ENCODE assay signal across 20 cellular contexts in genomic region chr16:3143598-3144330, GRCh38. TPM values are rescaled to one million over a fixed set of nuclear protein-coding genes. Genes with fewer than 3 reads are reported as not detected.
DNase-seq lines count a peak whose midpoint lies in the region; ATAC-seq, FAIRE-seq and TF ChIP-seq lines count a peak whose summit lies in the region.
"Had no signal": no experiment of that assay in that cellular context is flagged by ENCODE, and none has a peak within 500 bp of the region (broad histone marks: within the 10 kb centered on the region; RNA-seq: fewer than 3 reads in every experiment).

No MANE protein-coding gene starts in this region.

- CTCF ChIA-PET in K562 (lab: Yijun Ruan, JAX; ENCODE audit: low intra/inter-chr PET ratio), result no interaction called here

- H4K20me1 ChIP-seq in K562 (replicated peaks; ENCODE audit: control insufficient read depth, insufficient read depth, low read length), result no peaks in the 10 kb centered on the region; the same call in 1 of the 2 replicates

- H2AFZ ChIP-seq in K562 (ENCODE audit: low read depth, low read length) (no peak overlapping the region), parathyroid adenoma (peak overlapping the region; percentile 72)

- no peak overlapping the region for H3K4me3 ChIP-seq in K562
- no peak overlapping the region for H3K4me3 ChIP-seq in right atrium auricular region
- H3K4me3 ChIP-seq in parathyroid adenoma (ENCODE audit: low read depth, low read length), result no peak overlapping the region
- H3K4me3 ChIP-seq: MG63, vagina had no signal

- DNase-seq in COLO668 (lab: John Stamatoyannopoulos, UW; ENCODE audit: unreplicated experiment), result peak; percentile 41
- DNase-seq in K562 (ENCODE audit: extremely low read depth in 1 of 4, low spot score in 3 of 4), result no peak
- no peak for DNase-seq in right atrium auricular region (ENCODE audit: low spot score)
- DNase-seq in NCI-H1694 (lab: John Stamatoyannopoulos, UW), result no peak
- DNase-seq in NCI-H526 (lab: John Stamatoyannopoulos, UW), result no peak
- no peak for DNase-seq in NOMO-1 treated with dmso at 0.1 percent for 144 hours (lab: John Stamatoyannopoulos, UW; ENCODE audit: unreplicated experiment)
- DNase-seq: activated CD4-positive, alpha-beta T cell treated with anti-CD3 and anti-CD28 coated beads, Interleukin-2, amount 10 ng/mL, durations not matched to agents 24 days and 14 days; activated naive CD4-positive, alpha-beta T cell treated with anti-CD3 and anti-CD28 coated beads for 36 hours; erythroblast; MG63; NCI-H2029; NCI-H510A treated with DMSO at 0.1 percent for 48 hours had no signal

- H3K4me1 ChIP-seq in K562 (replicated peaks in 1 of 2; ENCODE audit: control insufficient read depth in 2 of 2, insufficient read depth in 2 of 2, low read length in 2 of 2), result peaks cover 0 to 49% of the 10 kb centered on the region in 2 experiments; a peak in 2 of 5 replicates
- peaks cover 0 to 18% of the 10 kb centered on the region in 2 donors for H3K4me1 ChIP-seq in right atrium auricular region
- peaks cover 25% of the 10 kb centered on the region for H3K4me1 ChIP-seq in parathyroid adenoma
- H3K4me1 ChIP-seq: Caco-2, vagina had no signal

- in situ Hi-C loops in K562 (cut with MboI), result no loop called here

- H3K9me3 ChIP-seq in K562 (replicated peaks; ENCODE audit: control insufficient read depth, insufficient read depth, low read depth, low read length) (no peaks in the 10 kb centered on the region), right atrium auricular region (no peaks in the 10 kb centered on the region), parathyroid adenoma (ENCODE audit: control insufficient read depth, low read length) (no peaks in the 10 kb centered on the region)
- H3K9me3 ChIP-seq: Caco-2, MG63, vagina had no signal

- no peak for TF ChIP-seq CTCF in K562 (IDR thresholded peaks at IDR 0.05 in 2 of 3, conservative IDR thresholded peaks at IDR 0.05 in 1 of 3; ENCODE audit: insufficient read depth in 2 of 3, low read depth in 1 of 3, low read length in 3 of 3)
- no peak for TF ChIP-seq CTCF in right atrium auricular region (IDR thresholded peaks at IDR 0.05)
- no peak for TF ChIP-seq CTCF in parathyroid adenoma (IDR thresholded peaks at IDR 0.05)

- no peaks in the 10 kb centered on the region for H3K9me1 ChIP-seq in K562 (ENCODE audit: control insufficient read depth, insufficient read depth, low read length)

- BruUV-seq in K562 (replicated peaks; lab: Mats Ljungman, UMichigan), result no TSS peak

- H3K9ac ChIP-seq in K562 (ENCODE audit: insufficient read depth in 1 of 2, low read depth in 2 of 2, low read length in 2 of 2), result peak overlapping the region in 1 of 2 experiments; percentile 73; a peak in 2 of 4 replicates
- no peak overlapping the region for H3K9ac ChIP-seq in parathyroid adenoma

- H3K27ac ChIP-seq in K562 (ENCODE audit: extremely low read depth, low read depth, low read length), result no peak overlapping the region
- H3K27ac ChIP-seq in right atrium auricular region, result peak overlapping the region; percentile 88 to 91
- peak overlapping the region; percentile 84 for H3K27ac ChIP-seq in parathyroid adenoma
- H3K27ac ChIP-seq: vagina had no signal

- intact Hi-C loops in K562 (cut with micrococcal nuclease), result no loop called here

- ATAC-seq in K562 (peak; percentile 55), HG03095 (IDR thresholded peaks at IDR 0.05; ENCODE audit: unreplicated experiment) (no peak)

- H3K79me2 ChIP-seq in K562 (ENCODE audit: control insufficient read depth, insufficient read depth, low read length) (no peaks in the 10 kb centered on the region), parathyroid adenoma (no peaks in the 10 kb centered on the region)

- TF ChIP-seq RAD21 in K562 (CRISPR knock-in tag; conservative IDR thresholded peaks at IDR 0.05 in 1 of 2, IDR thresholded peaks at IDR 0.05 in 1 of 2), result no peak

- H3K4me2 ChIP-seq in K562 (ENCODE audit: insufficient read depth, low read length) (no peak overlapping the region), parathyroid adenoma (ENCODE audit: low read length) (peak overlapping the region; percentile 50)

- FAIRE-seq in K562 (lab: Jason Lieb, UNC), result no peak
- FAIRE-seq: G401.6, GM12891 had no signal

- TF ChIP-seq EP300 in K562 (IDR thresholded peaks at IDR 0.05; ENCODE audit: low read length), result no peak

- H3K27me3 ChIP-seq in K562 (ENCODE audit: control insufficient read depth in 2 of 2, insufficient read depth in 2 of 2, low read length in 2 of 2) (no peaks in the 10 kb centered on the region), right atrium auricular region (no peaks in the 10 kb centered on the region), parathyroid adenoma (ENCODE audit: control insufficient read depth, insufficient read depth, low read length) (no peaks in the 10 kb centered on the region)
- H3K27me3 ChIP-seq: MG63, vagina had no signal

- H3K36me3 ChIP-seq in K562 (ENCODE audit: control insufficient read depth, insufficient read depth, low read length) (peaks cover 19% of the 10 kb centered on the region; the same call in 1 of the 3 replicates), right atrium auricular region (peaks cover 22% of the 10 kb centered on the region), parathyroid adenoma (ENCODE audit: control insufficient read depth, insufficient read depth, low read length) (no peaks in the 10 kb centered on the region)
- H3K36me3 ChIP-seq: MG63 had no signal

- 56% methylated on average over 22 of the region's 23 CpGs for WGBS in K562 (ENCODE audit: insufficient coverage, low coverage, missing lambda C conversion rate)

- POLR2A ChIA-PET in K562 (lab: Yijun Ruan, JAX), result interaction anchor here (0.5 to 2.5 kb wide), 5 partner anchors 9 to 1043 kb away, joined by 3 to 14 read pairs (median 4); partner anchors contain the start of gene ZNF213

- no peak for TF ChIP-seq POLR2A in K562 (conservative IDR thresholded peaks at IDR 0.05)

RNA-seq across cellular contexts. Expression of gene ZNF213, which starts 8.9 kb away (rescaled TPM):
- 3.3 and 8.4 TPM in 2 replicates for total RNA-seq in K562 (2011; cell fraction: chromatin; rRNA removed; ENCODE audit: low replicate concordance)
- total RNA-seq in K562 (2011; cell fraction: nucleolus; rRNA removed), result 6.6 and 7.7 TPM in 2 replicates
- 4.5 and 4.7 TPM in 2 replicates for total RNA-seq in K562 (2011; cell fraction: nucleoplasm; rRNA removed)
- total RNA-seq in K562 (2014; rRNA removed), result 2.7 and 3.2 TPM in 2 replicates
- total RNA-seq in K562 (2014; rRNA removed; fragmentation: Illumina TruSeq; extraction: Trizol), result 0.61 and 0.84 TPM in 2 replicates
- total RNA-seq in K562 (2015; rRNA removed; fragmentation: Illumina TruSeq; extraction: Trizol), result 1.8 and 2.1 TPM in 2 replicates
- 9.3 and 10.0 TPM in 2 replicates for total RNA-seq in K562 (2021)
- 0.74 and 1.2 TPM in 2 replicates for polyA plus RNA-seq in K562 (2011; rRNA removed)
- polyA plus RNA-seq in K562 (2011; cell fraction: cytosol; rRNA removed), result 0.93 and 2.0 TPM in 2 replicates
- 3.5 and 6.9 TPM in 2 replicates for polyA plus RNA-seq in K562 (2011; cell fraction: nucleus; rRNA removed)
- polyA plus RNA-seq in K562 (2012), result 6.1 and 13.6 TPM in 2 replicates
- 1.8 and 5.0 TPM in 2 replicates for polyA plus RNA-seq in K562 (2014; fragmentation: Illumina TruSeq; extraction: Trizol)
- polyA plus RNA-seq in K562 (2014; fragmentation: Nextera tagmentation; extraction: Ambion mirVana), result under 1 TPM; 0.49 to 0.62 TPM
- polyA plus RNA-seq in K562 (2014; rRNA removed), result 3.1 and 3.2 TPM in 2 replicates
- polyA minus RNA-seq in K562 (2011; rRNA and poly(A)+ RNA removed), result 0.88 and 0.99 TPM in 2 replicates
- 3.6 and 7.0 TPM in 2 replicates for polyA minus RNA-seq in K562 (2011; cell fraction: cytosol; rRNA and poly(A)+ RNA removed)
- polyA minus RNA-seq in K562 (2011; cell fraction: nucleus; rRNA and poly(A)+ RNA removed), result 3.0 and 3.4 TPM in 2 replicates
- 1 to 10 TPM; 7.3 to 7.9 TPM for total RNA-seq in right atrium auricular region

RNA-seq across cellular contexts. Expression of gene ZNF205, which starts 31.4 kb away (rescaled TPM):
- total RNA-seq in K562 (2011; cell fraction: chromatin; rRNA removed; ENCODE audit: low replicate concordance), result 3.9 and 8.4 TPM in 2 replicates
- total RNA-seq in K562 (2011; cell fraction: nucleolus; rRNA removed), result 8.7 and 9.3 TPM in 2 replicates
- 3.0 and 3.1 TPM in 2 replicates for total RNA-seq in K562 (2011; cell fraction: nucleoplasm; rRNA removed)
- total RNA-seq in K562 (2014; rRNA removed) (11.8 and 14.2 TPM in 2 replicates), K562 (2014; rRNA removed; fragmentation: Illumina TruSeq; extraction: Trizol) (1.9 and 2.4 TPM in 2 replicates), K562 (2015; rRNA removed; fragmentation: Illumina TruSeq; extraction: Trizol) (5.1 and 5.4 TPM in 2 replicates), K562 (2021) (9.4 and 10.1 TPM in 2 replicates), right atrium auricular region (10 to 100 TPM; 10.5 to 12.4 TPM)
- polyA plus RNA-seq in K562 (2011; rRNA removed) (3.6 and 4.7 TPM in 2 replicates), K562 (2014; fragmentation: Illumina TruSeq; extraction: Trizol) (3.3 and 5.0 TPM in 2 replicates), K562 (2014; fragmentation: Nextera tagmentation; extraction: Ambion mirVana) (not detected), K562 (2014; rRNA removed) (8.3 and 8.7 TPM in 2 replicates)
- 6.0 and 16.0 TPM in 2 replicates for polyA plus RNA-seq in K562 (2011; cell fraction: cytosol; rRNA removed)
- 6.6 and 12.0 TPM in 2 replicates for polyA plus RNA-seq in K562 (2011; cell fraction: nucleus; rRNA removed)
- polyA plus RNA-seq in K562 (2012), result 6.3 and 12.0 TPM in 2 replicates
- 0.81 and 2.0 TPM in 2 replicates for polyA minus RNA-seq in K562 (2011; rRNA and poly(A)+ RNA removed)
- polyA minus RNA-seq in K562 (2011; cell fraction: cytosol; rRNA and poly(A)+ RNA removed), result 4.6 and 6.7 TPM in 2 replicates
- polyA minus RNA-seq in K562 (2011; cell fraction: nucleus; rRNA and poly(A)+ RNA removed), result 1.9 and 2.6 TPM in 2 replicates

RNA-seq across cellular contexts. Expression of gene OR1F1, which starts 44.2 kb away (rescaled TPM):
- 0.81 and 1.4 TPM in 2 replicates for total RNA-seq in K562 (2011; cell fraction: chromatin; rRNA removed; ENCODE audit: low replicate concordance)
- 1.3 and 1.8 TPM in 2 replicates for total RNA-seq in K562 (2011; cell fraction: nucleolus; rRNA removed)
- 0.73 and 2.6 TPM in 2 replicates for total RNA-seq in K562 (2011; cell fraction: nucleoplasm; rRNA removed)
- total RNA-seq in K562 (2014; rRNA removed) (0.45 TPM in 1 of 2 replicates, not detected in the other), K562 (2014; rRNA removed; fragmentation: Illumina TruSeq; extraction: Trizol) (0.15 and 0.54 TPM in 2 replicates), K562 (2015; rRNA removed; fragmentation: Illumina TruSeq; extraction: Trizol) (0.23 TPM in 1 of 2 replicates, not detected in the other), K562 (2021) (0.22 TPM in 1 of 2 replicates, not detected in the other), right atrium auricular region (not detected)
- polyA plus RNA-seq in K562 (2011; rRNA removed) (0.46 TPM in 2 replicates), K562 (2014; fragmentation: Illumina TruSeq; extraction: Trizol) (0.30 and 0.61 TPM in 2 replicates), K562 (2014; fragmentation: Nextera tagmentation; extraction: Ambion mirVana) (not detected), K562 (2014; rRNA removed) (0.12 and 0.25 TPM in 2 replicates)
- 1.1 and 1.3 TPM in 2 replicates for polyA plus RNA-seq in K562 (2011; cell fraction: cytosol; rRNA removed)
- 0.57 and 1.0 TPM in 2 replicates for polyA plus RNA-seq in K562 (2011; cell fraction: nucleus; rRNA removed)
- 0.08 and 0.11 TPM in 2 replicates for polyA plus RNA-seq in K562 (2012)
- 0.84 and 2.9 TPM in 2 replicates for polyA minus RNA-seq in K562 (2011; rRNA and poly(A)+ RNA removed)
- 2.0 TPM in 1 of 2 replicates, not detected in the other for polyA minus RNA-seq in K562 (2011; cell fraction: cytosol; rRNA and poly(A)+ RNA removed)
- 0.44 TPM in 1 of 2 replicates, not detected in the other for polyA minus RNA-seq in K562 (2011; cell fraction: nucleus; rRNA and poly(A)+ RNA removed)
- total RNA-seq: activated CD4-positive, alpha-beta T cell treated with anti-CD3 and anti-CD28 coated beads, Interleukin-2, amount 10 ng/mL, durations not matched to agents 24 days and 14 days; activated naive CD4-positive, alpha-beta T cell treated with anti-CD3 and anti-CD28 coated beads for 36 hours; Caco-2; glomerular endothelial cell; renal cortical epithelial cell; vagina had no signal

RNA-seq across cellular contexts. Expression of gene ZSCAN10, which starts 44.7 kb away (rescaled TPM):
- not detected in 2 replicates for total RNA-seq in K562 (2011; cell fraction: chromatin; rRNA removed; ENCODE audit: low replicate concordance)
- total RNA-seq in K562 (2011; cell fraction: nucleolus; rRNA removed), result 0.17 TPM in 1 of 2 replicates, not detected in the other
- total RNA-seq in K562 (2011; cell fraction: nucleoplasm; rRNA removed), result 0.37 TPM in 1 of 2 replicates, not detected in the other
- not detected in 2 replicates for total RNA-seq in K562 (2014; rRNA removed)
- not detected in 2 replicates for total RNA-seq in K562 (2014; rRNA removed; fragmentation: Illumina TruSeq; extraction: Trizol)
- total RNA-seq in K562 (2015; rRNA removed; fragmentation: Illumina TruSeq; extraction: Trizol), result not detected in 2 replicates
- 0.16 and 0.22 TPM in 2 replicates for total RNA-seq in K562 (2021)
- not detected in 2 replicates for polyA plus RNA-seq in K562 (2011; rRNA removed)
- polyA plus RNA-seq in K562 (2011; cell fraction: cytosol; rRNA removed), result 0.03 TPM in 1 of 2 replicates, not detected in the other
- polyA plus RNA-seq in K562 (2011; cell fraction: nucleus; rRNA removed), result 0.10 TPM in 1 of 2 replicates, not detected in the other
- polyA plus RNA-seq in K562 (2012), result 0.14 TPM in 1 of 2 replicates, not detected in the other
- polyA plus RNA-seq in K562 (2014; fragmentation: Illumina TruSeq; extraction: Trizol), result not detected in 2 replicates
- not detected for polyA plus RNA-seq in K562 (2014; fragmentation: Nextera tagmentation; extraction: Ambion mirVana)
- not detected in 2 replicates for polyA plus RNA-seq in K562 (2014; rRNA removed)
- polyA minus RNA-seq in K562 (2011; rRNA and poly(A)+ RNA removed), result not detected in 2 replicates
- polyA minus RNA-seq in K562 (2011; cell fraction: cytosol; rRNA and poly(A)+ RNA removed), result not detected in 2 replicates
- polyA minus RNA-seq in K562 (2011; cell fraction: nucleus; rRNA and poly(A)+ RNA removed), result not detected in 2 replicates
- total RNA-seq in right atrium auricular region, result not detected
- total RNA-seq: activated CD4-positive, alpha-beta T cell treated with anti-CD3 and anti-CD28 coated beads, Interleukin-2, amount 10 ng/mL, durations not matched to agents 24 days and 14 days; Caco-2; glomerular endothelial cell; renal cortical epithelial cell; vagina had no signal
